Comparison of ENCODE assay signal across 1 cellular context in the genomic region with DNA sequence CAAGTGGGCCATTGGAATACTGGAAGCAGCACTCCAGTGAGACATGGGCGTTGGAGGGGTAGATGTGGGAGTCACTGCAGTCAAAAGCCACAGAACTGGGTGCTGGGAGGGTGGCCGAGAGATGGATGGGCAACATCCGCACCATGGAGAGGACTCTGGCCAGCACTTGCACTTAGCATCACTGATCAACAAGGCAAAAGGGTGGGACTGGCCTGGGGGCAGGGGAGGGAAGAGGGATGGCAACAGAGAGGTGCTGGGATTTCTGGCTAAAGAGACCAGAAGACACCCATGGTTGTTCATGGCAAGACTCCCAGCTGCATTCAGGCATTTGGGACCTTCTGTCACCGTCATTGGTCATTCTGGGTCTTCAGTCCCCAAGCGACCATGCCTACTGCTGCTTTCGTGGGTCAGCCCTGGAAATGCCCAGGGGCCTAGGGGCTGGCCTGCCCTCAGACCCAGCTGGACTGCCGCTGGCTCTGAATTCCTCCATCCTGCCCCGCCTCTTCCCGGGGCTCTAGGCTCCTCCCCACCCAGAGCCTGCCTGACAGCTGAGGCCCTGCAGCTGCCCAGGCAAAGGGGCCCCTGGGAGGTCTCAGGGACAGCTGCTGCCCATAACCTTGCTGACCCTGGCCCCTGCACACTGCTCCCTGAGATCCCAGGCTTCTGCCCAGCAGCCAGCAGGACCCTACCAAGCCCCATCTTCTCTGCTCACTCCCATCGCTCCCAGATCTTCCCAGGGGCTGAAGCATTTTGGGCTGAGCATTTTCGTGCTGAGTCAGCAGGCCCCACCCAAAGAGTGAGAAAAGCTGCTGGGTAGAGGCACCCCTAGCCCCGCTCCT.
TF ChIP-seq lines count a peak whose summit lies in the region.

No MANE protein-coding gene starts in this region.

TF ChIP-seq in K562, 482 proteins besides CTCF, POLR2A, EP300 and RAD21 (continued from another document):
- TF ChIP-seq CUX1 (CRISPR knock-in tag; IDR thresholded peaks at IDR 0.05), result no peak
- TF ChIP-seq ZNF778 (CRISPR knock-in tag; IDR thresholded peaks at IDR 0.05), result no peak
- TF ChIP-seq DMBX1 (CRISPR knock-in tag; IDR thresholded peaks at IDR 0.05; ENCODE audit: borderline replicate concordance), result no peak
- peak; percentile 20 for TF ChIP-seq DACH1 (IDR thresholded peaks at IDR 0.05; ENCODE audit: partially characterized antibody)
- TF ChIP-seq, protein P1, sequence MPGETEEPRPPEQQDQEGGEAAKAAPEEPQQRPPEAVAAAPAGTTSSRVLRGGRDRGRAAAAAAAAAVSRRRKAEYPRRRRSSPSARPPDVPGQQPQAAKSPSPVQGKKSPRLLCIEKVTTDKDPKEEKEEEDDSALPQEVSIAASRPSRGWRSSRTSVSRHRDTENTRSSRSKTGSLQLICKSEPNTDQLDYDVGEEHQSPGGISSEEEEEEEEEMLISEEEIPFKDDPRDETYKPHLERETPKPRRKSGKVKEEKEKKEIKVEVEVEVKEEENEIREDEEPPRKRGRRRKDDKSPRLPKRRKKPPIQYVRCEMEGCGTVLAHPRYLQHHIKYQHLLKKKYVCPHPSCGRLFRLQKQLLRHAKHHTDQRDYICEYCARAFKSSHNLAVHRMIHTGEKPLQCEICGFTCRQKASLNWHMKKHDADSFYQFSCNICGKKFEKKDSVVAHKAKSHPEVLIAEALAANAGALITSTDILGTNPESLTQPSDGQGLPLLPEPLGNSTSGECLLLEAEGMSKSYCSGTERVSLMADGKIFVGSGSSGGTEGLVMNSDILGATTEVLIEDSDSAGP (CRISPR knock-in tag; IDR thresholded peaks at IDR 0.05), result no peak
